Comparison of ENCODE assay signal across 23 cellular contexts in genomic region chr2:85822766-85823165, GRCh38.
DNase-seq lines count a peak whose midpoint lies in the region; ATAC-seq, FAIRE-seq and TF ChIP-seq lines count a peak whose summit lies in the region.
"Had no signal": no experiment of that assay in that cellular context is flagged by ENCODE, and none has a peak within 500 bp of the region (broad histone marks: within the 10 kb centered on the region; RNA-seq: fewer than 3 reads in every experiment).

No MANE protein-coding gene starts in this region.

- no peaks in the 10 kb centered on the region for H3K79me1 ChIP-seq in neuronal stem cell (ENCODE audit: low read depth, low read length)

- in situ Hi-C loops in K562 (cut with MboI): loop anchor here (10.0 kb wide), 1 partner anchor 552 kb away; no protein-coding TSS in a partner anchor

- H2BK120ac ChIP-seq in neuronal stem cell (ENCODE audit: low read depth, low read length): no peak overlapping the region

- TF ChIP-seq POLR2A in K562 (conservative IDR thresholded peaks at IDR 0.05): no peak

- intact Hi-C loops in K562 (cut with micrococcal nuclease): loop anchor here (10.0 kb wide), 1 partner anchor 402 kb away; no protein-coding TSS in a partner anchor

- no peak overlapping the region for H3K4me3 ChIP-seq in Karpas-422 (ENCODE audit: low read length)
- no peak overlapping the region for H3K4me3 ChIP-seq in K562
- H3K4me3 ChIP-seq in neuronal stem cell (ENCODE audit: low read length in 2 of 2): peak overlapping the region in 1 of 2 donors; percentile 5
- H3K4me3 ChIP-seq: GM23338, SK-N-MC had no signal

- H3K18ac ChIP-seq in neuronal stem cell (ENCODE audit: low read length): peak overlapping the region; percentile 53

- H2BK5ac ChIP-seq in neuronal stem cell (ENCODE audit: low read length): no peak overlapping the region

- no peak overlapping the region for H2BK15ac ChIP-seq in neuronal stem cell (ENCODE audit: low read length)

- H4K8ac ChIP-seq in neuronal stem cell (ENCODE audit: low read depth, low read length): no peak overlapping the region

- H3K79me2 ChIP-seq in Karpas-422 (ENCODE audit: low read length) (no peaks in the 10 kb centered on the region), K562 (ENCODE audit: control insufficient read depth, insufficient read depth, low read length) (no peaks in the 10 kb centered on the region)

- H3K27me3 ChIP-seq in Karpas-422 (ENCODE audit: low read length): no peaks in the 10 kb centered on the region
- H3K27me3 ChIP-seq in K562 (ENCODE audit: control insufficient read depth in 2 of 2, insufficient read depth in 2 of 2, low read length in 2 of 2): peaks cover 17 to 30% of the 10 kb centered on the region in 2 experiments; a peak in 4 of 5 replicates
- H3K27me3 ChIP-seq in neuronal stem cell (ENCODE audit: control insufficient read depth in 3 of 3, insufficient read depth in 3 of 3, low read depth in 1 of 3, low read length in 3 of 3): no peaks in the 10 kb centered on the region

- H3K9ac ChIP-seq in Karpas-422 (ENCODE audit: low read length) (no peak overlapping the region), K562 (ENCODE audit: insufficient read depth in 1 of 2, low read depth in 2 of 2, low read length in 2 of 2) (no peak overlapping the region), neuronal stem cell (ENCODE audit: low read depth, low read length, poor library complexity) (no peak overlapping the region)

- no peak for TF ChIP-seq RAD21 in K562 (CRISPR knock-in tag; conservative IDR thresholded peaks at IDR 0.05 in 1 of 2, IDR thresholded peaks at IDR 0.05 in 1 of 2)

- no peaks in the 10 kb centered on the region for H3K9me1 ChIP-seq in K562 (ENCODE audit: control insufficient read depth, insufficient read depth, low read length)

- CTCF ChIA-PET in K562 (lab: Yijun Ruan, JAX; ENCODE audit: low intra/inter-chr PET ratio): interaction anchor here (0.6 kb wide), 1 partner anchor 179 kb away, joined by 4 read pairs; no protein-coding TSS in a partner anchor

- H4K20me1 ChIP-seq in Karpas-422 (ENCODE audit: insufficient read depth, low read depth, low read length) (no peaks in the 10 kb centered on the region), K562 (replicated peaks; ENCODE audit: control insufficient read depth, insufficient read depth, low read length) (no peaks in the 10 kb centered on the region)

- H3K4me2 ChIP-seq in Karpas-422 (ENCODE audit: low read depth, low read length, poor library complexity, severe bottlenecking) (peak overlapping the region; percentile 12), K562 (ENCODE audit: insufficient read depth, low read length) (no peak overlapping the region), neuronal stem cell (ENCODE audit: insufficient read depth, low read length, poor library complexity, severe bottlenecking) (no peak overlapping the region)
- H3K4me2 ChIP-seq: GM23338 had no signal

- no peaks in the 10 kb centered on the region for H3K9me2 ChIP-seq in Karpas-422 (replicated peaks; ENCODE audit: insufficient read depth, low read length)

- TF ChIP-seq EP300 in K562 (IDR thresholded peaks at IDR 0.05; ENCODE audit: low read length): no peak

- no peaks in the 10 kb centered on the region for H3K9me3 ChIP-seq in Karpas-422 (ENCODE audit: low read length)
- H3K9me3 ChIP-seq in K562 (replicated peaks; ENCODE audit: control insufficient read depth, insufficient read depth, low read depth, low read length): no peaks in the 10 kb centered on the region
- H3K9me3 ChIP-seq in neuronal stem cell (replicated peaks in 1 of 2; ENCODE audit: control insufficient read depth in 2 of 2, insufficient read depth in 1 of 2, low read depth in 1 of 2, low read length in 2 of 2): no peaks in the 10 kb centered on the region

- no peak overlapping the region for H2BK12ac ChIP-seq in neuronal stem cell (ENCODE audit: low read length)

- H2AFZ ChIP-seq in Karpas-422 (ENCODE audit: low read length) (no peak overlapping the region), K562 (ENCODE audit: low read depth, low read length) (no peak overlapping the region), neuronal stem cell (ENCODE audit: low read length) (no peak overlapping the region)
- H2AFZ ChIP-seq: GM23338 had no signal

- H3K4me1 ChIP-seq in Karpas-422 (ENCODE audit: low read length) (peaks cover 23% of the 10 kb centered on the region), K562 (replicated peaks in 1 of 2; ENCODE audit: control insufficient read depth in 2 of 2, insufficient read depth in 2 of 2, low read length in 2 of 2) (peaks cover 7 to 8% of the 10 kb centered on the region in 2 experiments; a peak in 4 of 5 replicates), neuronal stem cell (ENCODE audit: control insufficient read depth in 2 of 2, insufficient read depth in 1 of 2, low read depth in 1 of 2, low read length in 2 of 2) (peaks cover 0 to 5% of the 10 kb centered on the region in 2 donors)

- no peak overlapping the region for H3K4ac ChIP-seq in neuronal stem cell (ENCODE audit: low read length)

- H3K36me3 ChIP-seq in Karpas-422 (ENCODE audit: insufficient read depth, low read length) (no peaks in the 10 kb centered on the region), K562 (ENCODE audit: control insufficient read depth, insufficient read depth, low read length) (no peaks in the 10 kb centered on the region), neuronal stem cell (replicated peaks in 1 of 2; ENCODE audit: control insufficient read depth in 2 of 2, insufficient read depth in 2 of 2, low read length in 2 of 2) (no peaks in the 10 kb centered on the region)

- H2AK5ac ChIP-seq in neuronal stem cell (ENCODE audit: low read depth, low read length): no peak overlapping the region

- POLR2A ChIA-PET in K562 (lab: Yijun Ruan, JAX): interaction anchor here (0.6 kb wide), 1 partner anchor 117 kb away, joined by 3 read pairs; no protein-coding TSS in a partner anchor

- 0% methylated on average over 5 of the region's 5 CpGs for WGBS in K562 (ENCODE audit: insufficient coverage, low coverage, missing lambda C conversion rate)
- no CpG with 5 or more reads among the region's 5 CpGs for WGBS in neuronal stem cell (ENCODE audit: extremely low coverage in 2 of 2, insufficient read length in 2 of 2, insufficient replicate concordance in 1 of 2), 2 donors

- H3K27ac ChIP-seq in Karpas-422 (ENCODE audit: low read length) (no peak overlapping the region), K562 (ENCODE audit: extremely low read depth, low read depth, low read length) (no peak overlapping the region), neuronal stem cell (replicated peaks; ENCODE audit: low read length) (no peak overlapping the region)
- H3K27ac ChIP-seq: SK-N-MC had no signal

- DNase-seq in NCI-H82 (lab: John Stamatoyannopoulos, UW) (peak; percentile 42), NCI-H82 treated with DMSO at 0.1 percent for 48 hours (lab: John Stamatoyannopoulos, UW; ENCODE audit: unreplicated experiment) (no peak), Karpas-422 (peak; percentile 62), K562 (ENCODE audit: extremely low read depth in 1 of 4, low spot score in 3 of 4) (no peak), neuronal stem cell (ENCODE audit: low spot score) (no peak), epidermal melanocyte (ENCODE audit: insufficient read length, low spot score) (no peak), NCI-H187 treated with DMSO at 0.1 percent for 48 hours (lab: John Stamatoyannopoulos, UW) (no peak), RPMI8226 (no peak)
- DNase-seq: Calu3, DMS79 treated with DMSO at 0.1 percent for 48 hours, GF-D8, H9, Kasumi-1, NCI-H2029 treated with DMSO at 0.1 percent for 48 hours, NCI-H2171 treated with DMSO at 0.1 percent for 48 hours, NCI-H345, NCI-H510A treated with DMSO at 0.1 percent for 48 hours, NCI-H748 treated with DMSO at 0.1 percent for 48 hours, SHP77 treated with DMSO at 0.1 percent for 48 hours had no signal

- no TSS peak for BruUV-seq in K562 (replicated peaks; lab: Mats Ljungman, UMichigan)

- no peak overlapping the region for H4K91ac ChIP-seq in neuronal stem cell (ENCODE audit: low read depth, low read length, poor library complexity)

- no peak overlapping the region for H3K23ac ChIP-seq in neuronal stem cell (ENCODE audit: low read depth, low read length, poor library complexity)

- no peak for TF ChIP-seq CTCF in K562 (IDR thresholded peaks at IDR 0.05 in 2 of 3, conservative IDR thresholded peaks at IDR 0.05 in 1 of 3; ENCODE audit: insufficient read depth in 2 of 3, low read depth in 1 of 3, low read length in 3 of 3)

- no peak overlapping the region for H3K14ac ChIP-seq in neuronal stem cell (ENCODE audit: low read length)

- no peak for ATAC-seq in K562
- ATAC-seq: GM23338, Panc1 had no signal

- no peak for FAIRE-seq in K562 (lab: Jason Lieb, UNC)
- FAIRE-seq: GM12891 had no signal

TF ChIP-seq in K562, 482 proteins besides CTCF, POLR2A, EP300 and RAD21:
- TF ChIP-seq ZFP36 (IDR thresholded peaks at IDR 0.05; ENCODE audit: low read depth, low read length, partially characterized antibody) (peak; percentile 20), ZBTB49 (CRISPR knock-in tag; IDR thresholded peaks at IDR 0.05; ENCODE audit: borderline replicate concordance) (no peak)
TF ChIP-seq in K562: peak in this region for 1.

Comparison
In these comparisons a context has a peak if more than half of its experiments do, and no peak if none do; other contexts are left out.
1. DNase-seq: peak in NCI-H82 (single experiment) and Karpas-422 (single experiment); none in NCI-H82 treated with DMSO at 0.1 percent for 48 hours (single experiment), K562 (0 of 4), neuronal stem cell (single experiment), epidermal melanocyte (single experiment), NCI-H187 treated with DMSO at 0.1 percent for 48 hours (single experiment) and RPMI8226 (single experiment).